Comparison of ENCODE assay signal across 14 cellular contexts in the genomic region with DNA sequence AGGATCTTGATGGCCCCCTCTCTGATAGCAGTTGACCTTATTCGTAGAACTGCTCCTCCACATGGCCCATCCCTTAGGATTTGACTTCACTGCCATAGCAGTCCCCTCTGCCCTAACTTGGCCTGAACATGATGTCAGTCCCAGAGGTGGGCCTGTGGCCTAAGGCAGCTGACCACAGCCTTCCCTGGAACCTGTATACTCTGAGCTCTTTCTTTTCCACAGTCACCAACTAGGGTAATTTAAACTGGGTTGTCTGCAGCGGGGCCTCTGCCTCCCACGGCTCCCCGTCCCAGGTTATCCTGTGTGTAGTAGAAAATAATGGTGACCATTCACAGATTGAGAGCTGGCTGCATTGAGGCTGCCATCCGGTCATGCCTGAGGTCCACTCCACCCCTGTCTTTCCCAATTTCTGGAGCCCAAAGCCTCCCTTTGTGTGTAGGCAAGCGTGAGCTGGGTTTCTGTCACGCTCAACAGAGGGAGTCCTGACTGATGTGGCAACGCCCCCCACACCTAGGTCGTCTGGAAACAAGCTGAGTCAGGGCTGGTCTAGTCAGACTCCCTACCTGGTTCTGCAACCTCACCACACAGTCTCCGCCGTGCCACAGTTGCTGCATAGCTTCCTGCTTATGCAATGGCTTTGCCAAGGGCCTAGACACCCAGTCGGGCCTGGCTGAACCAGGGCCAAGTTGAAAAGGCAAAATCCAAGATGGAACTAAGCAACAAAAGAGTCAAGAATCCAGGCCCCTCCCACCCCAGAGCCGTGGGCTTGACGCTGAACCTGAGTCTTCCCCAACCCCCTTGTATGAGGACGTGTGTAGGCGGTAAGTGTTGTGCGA.
DNase-seq lines count a peak whose midpoint lies in the region; ATAC-seq and TF ChIP-seq lines count a peak whose summit lies in the region.
"Had no signal": no experiment of that assay in that cellular context is flagged by ENCODE, and none has a peak within 500 bp of the region (broad histone marks: within the 10 kb centered on the region; RNA-seq: fewer than 3 reads in every experiment).

No MANE protein-coding gene starts in this region.

- peak; percentile 8 for DNase-seq in activated CD8-positive, alpha-beta T cell treated with anti-CD3 and anti-CD28 coated beads for 36 hours
- DNase-seq in activated CD8-positive, alpha-beta T cell treated with anti-CD3 and anti-CD28 coated beads, Interleukin-2, amount 10 ng/mL, durations not matched to agents 7 days and 5 days = no peak
- DNase-seq in SW480 (ENCODE audit: low spot score) (peak; percentile 28), iPS-NIHi11 (ENCODE audit: low spot score) (peak; percentile 67), type B pancreatic cell (ENCODE audit: extremely low spot score, unreplicated experiment) (peak; percentile 50), anterior cingulate cortex (lab: John Stamatoyannopoulos, UW) (no peak), BE2C (no peak)
- DNase-seq in activated T-cell treated with anti-CD3 and anti-CD28 coated beads, Interleukin-2, amount 50 U/mL, for 1 hour = no peak
- DNase-seq: effector CD8-positive, alpha-beta T cell; hypothalamus; midbrain; Peyer's patch had no signal

- H3K36me3 Mint-ChIP-seq in activated CD8-positive, alpha-beta T cell treated with anti-CD3 and anti-CD28 coated beads for 36 hours (ENCODE audit: low read depth) = no peaks in the 10 kb centered on the region
- H3K36me3 Mint-ChIP-seq in activated CD8-positive, alpha-beta T cell treated with anti-CD3 and anti-CD28 coated beads, Interleukin-2, amount 10 ng/mL, durations not matched to agents 7 days and 5 days (ENCODE audit: low read depth) = no peaks in the 10 kb centered on the region
- no peaks in the 10 kb centered on the region for H3K36me3 Mint-ChIP-seq in type B pancreatic cell

- POLR2A ChIA-PET in activated CD8-positive, alpha-beta T cell treated with anti-CD3 and anti-CD28 coated beads for 36 hours (lab: Charles Lee) = no interaction called here
- POLR2A ChIA-PET in activated CD8-positive, alpha-beta T cell treated with anti-CD3 and anti-CD28 coated beads, Interleukin-2, amount 10 ng/mL, durations not matched to agents 7 days and 5 days (lab: Charles Lee) = interaction anchor here (0.6 kb wide), 1 partner anchor 27 kb away, joined by 4 read pairs; no protein-coding TSS in a partner anchor

- H3K4me3 ChIP-seq in BE2C (ENCODE audit: low read depth, low read length) = no peak overlapping the region
- H3K4me3 ChIP-seq: GM12878, Peyer's patch, thoracic aorta had no signal

- H3K4me1 Mint-ChIP-seq in activated CD8-positive, alpha-beta T cell treated with anti-CD3 and anti-CD28 coated beads for 36 hours (ENCODE audit: low read depth) = no peaks in the 10 kb centered on the region
- no peaks in the 10 kb centered on the region for H3K4me1 Mint-ChIP-seq in activated CD8-positive, alpha-beta T cell treated with anti-CD3 and anti-CD28 coated beads, Interleukin-2, amount 10 ng/mL, durations not matched to agents 7 days and 5 days (ENCODE audit: low read depth)
- H3K4me1 Mint-ChIP-seq in type B pancreatic cell (ENCODE audit: unreplicated experiment) = peaks cover 8% of the 10 kb centered on the region

- no peaks in the 10 kb centered on the region for H3K9me3 Mint-ChIP-seq in activated CD8-positive, alpha-beta T cell treated with anti-CD3 and anti-CD28 coated beads for 36 hours
- no peaks in the 10 kb centered on the region for H3K9me3 Mint-ChIP-seq in activated CD8-positive, alpha-beta T cell treated with anti-CD3 and anti-CD28 coated beads, Interleukin-2, amount 10 ng/mL, durations not matched to agents 7 days and 5 days (ENCODE audit: insufficient read depth)
- H3K9me3 Mint-ChIP-seq in type B pancreatic cell = peaks cover 10% of the 10 kb centered on the region

- no peak overlapping the region for H3K27ac Mint-ChIP-seq in activated CD8-positive, alpha-beta T cell treated with anti-CD3 and anti-CD28 coated beads for 36 hours
- no peak overlapping the region for H3K27ac Mint-ChIP-seq in activated CD8-positive, alpha-beta T cell treated with anti-CD3 and anti-CD28 coated beads, Interleukin-2, amount 10 ng/mL, durations not matched to agents 7 days and 5 days
- H3K27ac Mint-ChIP-seq in type B pancreatic cell = no peak overlapping the region

- no peak for TF ChIP-seq CTCF in activated CD8-positive, alpha-beta T cell treated with anti-CD3 and anti-CD28 coated beads for 36 hours (IDR thresholded peaks at IDR 0.05)
- TF ChIP-seq CTCF in type B pancreatic cell (conservative IDR thresholded peaks at IDR 0.05) = no peak
- no peak for TF ChIP-seq CTCF in BE2C (IDR thresholded peaks at IDR 0.05; ENCODE audit: low read depth, low read length)

- CTCF ChIA-PET in activated CD8-positive, alpha-beta T cell treated with anti-CD3 and anti-CD28 coated beads for 36 hours (lab: Charles Lee) = interaction anchor here (1.8 kb wide), 1 partner anchor 9 kb away, joined by 3 read pairs; no protein-coding TSS in a partner anchor
- CTCF ChIA-PET in activated CD8-positive, alpha-beta T cell treated with anti-CD3 and anti-CD28 coated beads, Interleukin-2, amount 10 ng/mL, durations not matched to agents 7 days and 5 days (lab: Charles Lee) = no interaction called here

- peaks cover 10% of the 10 kb centered on the region for H3K27me3 Mint-ChIP-seq in activated CD8-positive, alpha-beta T cell treated with anti-CD3 and anti-CD28 coated beads for 36 hours
- peaks cover 21% of the 10 kb centered on the region for H3K27me3 Mint-ChIP-seq in activated CD8-positive, alpha-beta T cell treated with anti-CD3 and anti-CD28 coated beads, Interleukin-2, amount 10 ng/mL, durations not matched to agents 7 days and 5 days (ENCODE audit: low read depth)
- peaks cover 16% of the 10 kb centered on the region for H3K27me3 Mint-ChIP-seq in type B pancreatic cell

- H3K9me3 ChIP-seq in BE2C = no peaks in the 10 kb centered on the region; the same call in 1 of the 2 replicates
- H3K9me3 ChIP-seq: thoracic aorta had no signal

- intact Hi-C loops in activated CD8-positive, alpha-beta T cell treated with anti-CD3 and anti-CD28 coated beads for 36 hours (cut with micrococcal nuclease) = no loop called here

- no peaks in the 10 kb centered on the region for H3K36me3 ChIP-seq in BE2C
- H3K36me3 ChIP-seq: Peyer's patch, thoracic aorta had no signal

- ATAC-seq in activated CD8-positive, alpha-beta T cell treated with anti-CD3 and anti-CD28 coated beads for 36 hours = no peak
- ATAC-seq in activated CD8-positive, alpha-beta T cell treated with anti-CD3 and anti-CD28 coated beads, Interleukin-2, amount 10 ng/mL, durations not matched to agents 7 days and 5 days = no peak
- ATAC-seq: GM12878 had no signal

- H3K27me3 ChIP-seq in BE2C = no peaks in the 10 kb centered on the region
- H3K27me3 ChIP-seq: Peyer's patch had no signal

- H3K4me1 ChIP-seq in BE2C = peaks cover under 1% of the 10 kb centered on the region; the same call in 1 of the 2 replicates

- no peak overlapping the region for H3K4me3 Mint-ChIP-seq in activated CD8-positive, alpha-beta T cell treated with anti-CD3 and anti-CD28 coated beads for 36 hours
- H3K4me3 Mint-ChIP-seq in activated CD8-positive, alpha-beta T cell treated with anti-CD3 and anti-CD28 coated beads, Interleukin-2, amount 10 ng/mL, durations not matched to agents 7 days and 5 days = no peak overlapping the region
- no peak overlapping the region for H3K4me3 Mint-ChIP-seq in type B pancreatic cell

Comparison
In these comparisons a context has a peak if more than half of its experiments do, and no peak if none do; other contexts are left out.
1. DNase-seq: peak in activated CD8-positive, alpha-beta T cell treated with anti-CD3 and anti-CD28 coated beads for 36 hours (single experiment), SW480 (single experiment), iPS-NIHi11 (single experiment) and type B pancreatic cell (single experiment); none in activated CD8-positive, alpha-beta T cell treated with anti-CD3 and anti-CD28 coated beads, Interleukin-2, amount 10 ng/mL, durations not matched to agents 7 days and 5 days (single experiment), activated T-cell treated with anti-CD3 and anti-CD28 coated beads, Interleukin-2, amount 50 U/mL, for 1 hour (single experiment), anterior cingulate cortex (0 of 58) and BE2C (single experiment).